1 cellular context compared by ENCODE assay signal in genomic region chr1:201721131-201722049, GRCh38.
TF ChIP-seq lines count a peak whose summit lies in the region.

No MANE protein-coding gene starts in this region.

TF ChIP-seq in A549, 52 proteins besides CTCF, POLR2A, EP300 and RAD21 (continued from another document):
- TF ChIP-seq E2F6 (IDR thresholded peaks at IDR 0.05; ENCODE audit: borderline replicate concordance, low read depth) = no peak
- no peak for TF ChIP-seq CEBPB (IDR thresholded peaks at IDR 0.05)
- no peak for TF ChIP-seq BHLHE40 (IDR thresholded peaks at IDR 0.05; ENCODE audit: low read depth, low read length)
- TF ChIP-seq RNF2 (IDR thresholded peaks at IDR 0.05; ENCODE audit: borderline replicate concordance, low read depth) = no peak
- no peak for TF ChIP-seq NR3C1 (IDR thresholded peaks at IDR 0.05)
- no peak for TF ChIP-seq CHD2 (IDR thresholded peaks at IDR 0.05; ENCODE audit: low read length, partially characterized antibody)
- no peak for TF ChIP-seq FOXS1 (CRISPR knock-in tag; IDR thresholded peaks at IDR 0.05)
